Comparison of ENCODE assay signal across 22 cellular contexts in genomic region chr15:77904901-77905300, GRCh38.
"Had no signal": no experiment of that assay in that cellular context is flagged by ENCODE, and none has a peak within 500 bp of the region (broad histone marks: within the 10 kb centered on the region; RNA-seq: fewer than 3 reads in every experiment).

No MANE protein-coding gene starts in this region.

- H3K4me3 Mint-ChIP-seq: activated CD4-positive, alpha-beta memory T cell treated with anti-CD3 and anti-CD28 coated beads for 36 hours; activated CD4-positive, alpha-beta T cell treated with anti-CD3 and anti-CD28 coated beads, Interleukin-2, amount 10 ng/mL, durations not matched to agents 7 days and 5 days; activated naive CD4-positive, alpha-beta T cell treated with anti-CD3 and anti-CD28 coated beads, Interleukin-2, amount 50 U/mL, for 24 hours; activated T-cell treated with anti-CD3 and anti-CD28 coated beads, Interleukin-2, amount 50 U/mL, for 72 hours; IgD-negative memory B cell; T-helper 2 cell treated with Interferon-gamma antibody and Interleukin-4, amounts not matched to agents 5 μg/mL and 100 μg/mL, for 36 hours; WTC11 had no signal

- H3K27me3 ChIP-seq: body of pancreas had no signal

- H3K9me3 ChIP-seq: body of pancreas had no signal

- H3K27ac Mint-ChIP-seq: activated CD4-positive, alpha-beta memory T cell treated with anti-CD3 and anti-CD28 coated beads for 36 hours; activated CD4-positive, alpha-beta T cell treated with anti-CD3 and anti-CD28 coated beads, Interleukin-2, amount 10 ng/mL, durations not matched to agents 7 days and 5 days; activated T-cell treated with anti-CD3 and anti-CD28 coated beads, Interleukin-2, amount 50 U/mL, for 72 hours; activated T-helper 2 cell treated with anti-CD3 and anti-CD28 coated beads, Interferon-gamma antibody, Interleukin-2, Interleukin-4, amounts not matched to agents 10 μg/mL and 5 μg/mL and 100 μg/mL, durations not matched to agents 14 hours and 24 hours and 36 hours; IgD-negative memory B cell; T-helper 2 cell treated with Interferon-gamma antibody and Interleukin-4, amounts not matched to agents 5 μg/mL and 100 μg/mL, for 36 hours; WTC11 had no signal

- H3K4me3 ChIP-seq: body of pancreas had no signal

- H3K4me2 ChIP-seq: KMS-11 had no signal

- H3K27me3 Mint-ChIP-seq: activated naive CD4-positive, alpha-beta T cell treated with anti-CD3 and anti-CD28 coated beads, Interleukin-2, amount 50 U/mL, for 24 hours had no signal

- H3K9me3 Mint-ChIP-seq: activated CD4-positive, alpha-beta memory T cell treated with anti-CD3 and anti-CD28 coated beads for 36 hours; activated CD4-positive, alpha-beta T cell treated with anti-CD3 and anti-CD28 coated beads, Interleukin-2, amount 10 ng/mL, durations not matched to agents 7 days and 5 days; activated naive CD4-positive, alpha-beta T cell treated with anti-CD3 and anti-CD28 coated beads, Interleukin-2, amount 50 U/mL, for 24 hours; activated T-cell treated with anti-CD3 and anti-CD28 coated beads, Interleukin-2, amount 50 U/mL, for 72 hours; activated T-helper 2 cell treated with anti-CD3 and anti-CD28 coated beads, Interferon-gamma antibody, Interleukin-2, Interleukin-4, amounts not matched to agents 10 μg/mL and 5 μg/mL and 100 μg/mL, durations not matched to agents 14 hours and 24 hours and 36 hours; T-helper 2 cell treated with Interferon-gamma antibody and Interleukin-4, amounts not matched to agents 5 μg/mL and 100 μg/mL, for 36 hours; WTC11 had no signal

- H3K4me1 Mint-ChIP-seq: activated CD4-positive, alpha-beta T cell treated with anti-CD3 and anti-CD28 coated beads, Interleukin-2, amount 10 ng/mL, durations not matched to agents 7 days and 5 days; activated naive CD4-positive, alpha-beta T cell treated with anti-CD3 and anti-CD28 coated beads, Interleukin-2, amount 50 U/mL, for 24 hours; IgD-negative memory B cell had no signal

- H3K36me3 Mint-ChIP-seq: activated CD4-positive, alpha-beta memory T cell treated with anti-CD3 and anti-CD28 coated beads for 36 hours; activated naive CD4-positive, alpha-beta T cell treated with anti-CD3 and anti-CD28 coated beads, Interleukin-2, amount 50 U/mL, for 24 hours; IgD-negative memory B cell; WTC11 had no signal

- H3K4me1 ChIP-seq: body of pancreas had no signal

- H3K27ac ChIP-seq: body of pancreas, KMS-11 had no signal

- ATAC-seq: activated T-cell treated with anti-CD3 and anti-CD28 coated beads, Interleukin-2, amount 50 U/mL, for 72 hours; body of pancreas; WTC11 had no signal

- DNase-seq: activated CD4-positive, alpha-beta memory T cell treated with anti-CD3 and anti-CD28 coated beads for 36 hours; activated CD4-positive, alpha-beta T cell treated with anti-CD3 and anti-CD28 coated beads, Interleukin-2, amount 10 ng/mL, durations not matched to agents 7 days and 5 days; activated CD8-positive, alpha-beta memory T cell treated with anti-CD3 and anti-CD28 coated beads, Interleukin-2, amount 50 U/mL, for 4 hours; activated naive CD4-positive, alpha-beta T cell; activated T-cell treated with anti-CD3 and anti-CD28 coated beads, Interleukin-2, amount 50 U/mL, for 72 hours; body of pancreas; central memory CD4-positive, alpha-beta T cell; NCI-H1092; NCI-H1417 treated with DMSO at 0.1 percent for 48 hours; NCI-H2029; NCI-H2107; NCI-H226; NCI-H510A; NCI-H526 treated with DMSO at 0.1 percent for 48 hours; NCI-H82; SIG-M5 had no signal
